ENCODE assay signal across 8 cellular contexts in the genomic region with DNA sequence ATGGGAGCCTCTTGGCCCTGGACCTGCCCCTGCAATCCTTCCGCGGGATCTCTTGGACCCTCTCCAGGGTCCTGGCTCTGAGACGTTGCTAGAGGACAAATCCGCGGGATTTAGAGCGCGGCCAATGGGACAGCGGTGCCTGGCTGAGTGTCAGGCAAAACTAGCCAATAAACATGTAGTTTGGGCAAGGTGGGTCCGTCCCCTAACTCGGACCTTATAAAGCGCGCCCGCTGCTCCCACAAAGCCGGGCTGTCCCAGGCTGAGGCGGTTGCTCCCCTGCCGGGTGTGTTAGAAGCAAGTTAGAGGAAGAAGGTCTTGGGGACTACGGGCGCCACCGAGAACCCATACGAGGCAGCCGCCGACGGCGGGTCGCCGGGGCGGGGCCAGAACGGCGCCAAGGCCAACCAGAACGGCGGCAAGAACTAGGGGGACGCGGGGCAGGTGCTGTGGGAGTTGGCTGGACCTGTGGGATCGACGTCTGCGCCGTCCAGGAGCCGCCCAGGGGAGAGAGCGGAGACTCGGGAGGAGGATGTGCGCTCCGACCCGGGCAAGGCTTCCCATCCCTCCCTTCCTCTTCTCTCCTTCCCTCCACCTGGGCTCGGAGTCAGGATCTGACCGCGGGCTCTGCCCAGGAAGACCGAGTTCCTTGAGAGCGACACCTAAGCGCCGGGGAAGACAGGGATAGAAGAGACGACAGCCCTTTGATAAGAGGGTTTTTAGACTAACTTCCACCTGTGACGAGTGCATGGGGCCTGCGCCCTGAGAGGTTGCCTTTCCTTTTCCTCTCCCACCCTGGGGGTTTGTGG. TPM values are rescaled to one million over a fixed set of nuclear protein-coding genes. Genes with fewer than 3 reads are reported as not detected.
DNase-seq lines count a peak whose midpoint lies in the region; ATAC-seq and TF ChIP-seq lines count a peak whose summit lies in the region.

No MANE protein-coding gene starts in this region.

- TF ChIP-seq CTCF in RWPE2 (IDR thresholded peaks at IDR 0.05; ENCODE audit: poor library complexity, severe bottlenecking) (peak; percentile 5), neutrophil (IDR thresholded peaks at IDR 0.05) (no peak)

- H3K27me3 ChIP-seq in RWPE2 (ENCODE audit: insufficient read depth, poor library complexity, severe bottlenecking) (no peaks in the 10 kb centered on the region), neutrophil (peaks cover 24% of the 10 kb centered on the region), thymus (ENCODE audit: control insufficient read depth, insufficient read depth) (no peaks in the 10 kb centered on the region)

- ATAC-seq in RWPE2 (ENCODE audit: low read depth), result peak; percentile 98

- peaks cover 9% of the 10 kb centered on the region for H3K4me1 ChIP-seq in RWPE2 (ENCODE audit: insufficient read depth, poor library complexity, severe bottlenecking)
- peaks cover 16 to 17% of the 10 kb centered on the region in 2 experiments for H3K4me1 ChIP-seq in neutrophil (ENCODE audit: control insufficient read depth in 1 of 2, insufficient read depth in 1 of 2, low read depth in 1 of 2, low read length in 1 of 2)
- H3K4me1 ChIP-seq in thymus (ENCODE audit: control insufficient read depth, insufficient read depth, low read length), result no peaks in the 10 kb centered on the region

- DNase-seq in GM04503 (ENCODE audit: low read depth) (peak; percentile 66), HCEC 1CT (peak; percentile 98), M059J (ENCODE audit: low read depth) (peak; percentile 99), RWPE2 (ENCODE audit: low spot score) (peak; percentile 89), globus pallidus (ENCODE audit: low spot score) (peak; percentile 84)
- peak; percentile 67 for DNase-seq in activated naive CD4-positive, alpha-beta T cell treated with Interleukin-2 at 50 U/mL for 16 hours

- WGBS in thymus, result 3% methylated on average over 53 of the region's 53 CpGs

- H3K4me3 ChIP-seq in RWPE2 (ENCODE audit: severe bottlenecking) (peak overlapping the region; percentile 55), neutrophil (ENCODE audit: low read depth in 1 of 2, low read length in 1 of 2) (peak overlapping the region; percentile 36 to 56), thymus (ENCODE audit: low read length) (peak overlapping the region; percentile 59)

- no peaks in the 10 kb centered on the region for H3K9me3 ChIP-seq in RWPE2 (ENCODE audit: severe bottlenecking)
- no peaks in the 10 kb centered on the region for H3K9me3 ChIP-seq in neutrophil
- H3K9me3 ChIP-seq in thymus (ENCODE audit: control insufficient read depth), result no peaks in the 10 kb centered on the region

- H3K27ac ChIP-seq in RWPE2 (ENCODE audit: poor library complexity, severe bottlenecking) (no peak overlapping the region), neutrophil (no peak overlapping the region), thymus (ENCODE audit: low read depth) (peak overlapping the region; percentile 21)

- H3K36me3 ChIP-seq in RWPE2 (ENCODE audit: low read depth), result no peaks in the 10 kb centered on the region
- H3K36me3 ChIP-seq in neutrophil, result no peaks in the 10 kb centered on the region
- H3K36me3 ChIP-seq in thymus (ENCODE audit: control insufficient read depth, insufficient read depth), result no peaks in the 10 kb centered on the region

RNA-seq across cellular contexts. Expression of gene TMEM14A, which starts 6.5 kb away (rescaled TPM):
- total RNA-seq in M059J (2014; rRNA removed; shearing (Covaris generic)), result 124 and 158 TPM in 2 replicates
- polyA plus RNA-seq in thymus, result 25.1 TPM
